In the genomic region with DNA sequence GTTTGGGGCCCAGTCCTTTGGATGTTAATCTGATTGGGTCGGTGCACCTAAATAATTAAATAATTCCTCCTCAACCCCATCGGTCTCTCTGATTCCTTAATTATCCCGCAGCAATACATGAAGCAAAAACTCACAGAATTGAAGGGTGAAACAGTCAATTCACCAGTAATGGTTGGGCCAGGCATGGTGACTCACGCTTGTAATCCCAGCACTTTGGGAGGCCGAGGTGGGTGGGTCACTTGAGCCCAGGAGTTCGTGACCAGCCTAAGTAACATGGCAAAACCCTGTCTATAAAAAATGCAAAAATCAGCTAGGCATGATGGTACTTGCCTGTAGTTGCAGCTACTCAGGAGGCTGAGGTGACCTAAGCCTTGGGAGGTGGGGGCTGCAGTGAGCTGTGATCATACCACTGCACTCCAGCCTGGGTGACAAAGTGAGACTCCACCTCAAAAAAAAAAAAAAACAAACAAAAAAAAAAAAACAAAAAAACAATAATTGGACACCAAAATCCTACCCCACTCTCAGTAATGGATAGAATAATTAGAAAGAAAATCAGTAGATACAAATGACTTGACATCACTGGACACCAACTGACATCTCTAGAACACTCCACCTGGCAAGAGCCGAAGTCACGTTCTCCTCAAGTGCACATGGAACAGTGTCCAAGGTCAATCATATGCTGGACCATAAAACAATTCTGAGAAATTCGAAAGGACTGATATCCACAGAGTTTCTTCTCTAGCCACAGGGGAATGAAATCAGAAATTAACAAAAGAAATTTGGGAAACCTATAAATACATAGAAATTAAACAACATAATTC, we compare ENCODE assay signal across 24 cellular contexts. TPM values are rescaled to one million over a fixed set of nuclear protein-coding genes. Genes with fewer than 3 reads are reported as not detected.
DNase-seq lines count a peak whose midpoint lies in the region; ATAC-seq and TF ChIP-seq lines count a peak whose summit lies in the region.
"Had no signal": no experiment of that assay in that cellular context is flagged by ENCODE, and none has a peak within 500 bp of the region (broad histone marks: within the 10 kb centered on the region; RNA-seq: fewer than 3 reads in every experiment).

No MANE protein-coding gene starts in this region.

- H3K9me3 ChIP-seq in transverse colon (no peaks in the 10 kb centered on the region), gastroesophageal sphincter (no peaks in the 10 kb centered on the region)
- H3K9me3 ChIP-seq: tibial artery had no signal

- H3K36me3 Mint-ChIP-seq in HFFc6 (ENCODE audit: low read depth): no peaks in the 10 kb centered on the region
- H3K36me3 Mint-ChIP-seq: activated naive CD8-positive, alpha-beta T cell treated with anti-CD3 and anti-CD28 coated beads for 36 hours; brain; stimulated activated memory B cell treated with anti-CD40 and anti-IgM and Interleukin-4, amounts not matched to agents 10 μg/mL and 1 μg/mL and 100 μg/mL, for 72 hours had no signal

- in situ Hi-C loops in transverse colon (cut with MboI; ENCODE audit: low pct_ligation_motif_present in 1 of 4, low pct_unique_long_range_greater_than_20kb in 1 of 4, low sequenced_read_pairs in 3 of 4): no loop called here

- no peak overlapping the region for H3K4me3 Mint-ChIP-seq in HFFc6
- H3K4me3 Mint-ChIP-seq: activated naive CD8-positive, alpha-beta T cell treated with anti-CD3 and anti-CD28 coated beads for 36 hours; B cell; brain; dendritic cell treated with granulocyte-macrophage colony-stimulating factor and Interleukin-4, amounts not matched to agents 40 ng/mL and 50 ng/mL, for 4 days; stimulated activated memory B cell treated with anti-CD40 and anti-IgM and Interleukin-4, amounts not matched to agents 10 μg/mL and 1 μg/mL and 100 μg/mL, for 72 hours had no signal

- peaks cover 36% of the 10 kb centered on the region for H3K27me3 Mint-ChIP-seq in HFFc6 (ENCODE audit: insufficient read depth)

- peaks cover 3 to 58% (median 12%) of the 10 kb centered on the region in 4 donors for H3K4me1 ChIP-seq in transverse colon
- H3K4me1 ChIP-seq in gastroesophageal sphincter: peaks cover 0 to 5% (median 0%) of the 10 kb centered on the region in 3 donors

- H3K27ac Mint-ChIP-seq in HFFc6: no peak overlapping the region
- H3K27ac Mint-ChIP-seq: activated naive CD8-positive, alpha-beta T cell treated with anti-CD3 and anti-CD28 coated beads for 36 hours; B cell; dendritic cell treated with granulocyte-macrophage colony-stimulating factor and Interleukin-4, amounts not matched to agents 40 ng/mL and 50 ng/mL, for 4 days; stimulated activated memory B cell treated with anti-CD40 and anti-IgM and Interleukin-4, amounts not matched to agents 10 μg/mL and 1 μg/mL and 100 μg/mL, for 72 hours had no signal

- TF ChIP-seq CTCF in transverse colon (IDR thresholded peaks at IDR 0.05) (no peak), HFFc6 (IDR thresholded peaks at IDR 0.05) (no peak), gastroesophageal sphincter (IDR thresholded peaks at IDR 0.05) (no peak)

- TF ChIP-seq POLR2A in transverse colon (IDR thresholded peaks at IDR 0.05): no peak
- TF ChIP-seq POLR2A in gastroesophageal sphincter (IDR thresholded peaks at IDR 0.05): no peak

- H3K27me3 ChIP-seq in transverse colon (peaks cover 7% of the 10 kb centered on the region), gastroesophageal sphincter (peaks cover 51% of the 10 kb centered on the region)

- WGBS in transverse colon (ENCODE audit: low coverage in 1 of 2), 2 donors: 47 to 57% methylated on average over 7 to 9 of the region's 9 CpGs
- WGBS in gastroesophageal sphincter (ENCODE audit: low coverage in 1 of 2), 2 donors: 71 to 85% methylated on average over 3 to 9 of the region's 9 CpGs

- intact Hi-C loops in left colon (cut with DNase I, micrococcal nuclease) (loop anchor here in 1 of 2 donors (5.0 kb wide), 1 partner anchor 57 kb away; no protein-coding TSS in a partner anchor), transverse colon (cut with DNase I; ENCODE audit: low total_unique reads) (no loop called here)

- no peak for TF ChIP-seq EP300 in transverse colon (IDR thresholded peaks at IDR 0.05; ENCODE audit: low read depth)
- no peak for TF ChIP-seq EP300 in gastroesophageal sphincter (IDR thresholded peaks at IDR 0.05)

- peak; percentile 4 for DNase-seq in activated CD8-positive, alpha-beta memory T cell treated with anti-CD3 and anti-CD28 coated beads for 24 hours
- DNase-seq in activated CD8-positive, alpha-beta memory T cell treated with anti-CD3 and anti-CD28 coated beads, Interleukin-2, amount 50 U/mL, for 4 hours: no peak
- DNase-seq in amniotic epithelial cell (ENCODE audit: low read depth) (peak; percentile 33), left colon (peak in 1 of 2 donors; percentile 47), transverse colon (no peak), SIG-M5 treated with dmso at 0.1 percent for 504 hours (lab: John Stamatoyannopoulos, UW; ENCODE audit: unreplicated experiment) (no peak), HFFc6 (no peak)
- DNase-seq: activated naive CD8-positive, alpha-beta T cell treated with anti-CD3 and anti-CD28 coated beads for 36 hours; KBM-7; NCI-H1048; NCI-H524; occipital lobe; right cardiac atrium; tibial artery had no signal

- no peaks in the 10 kb centered on the region for H3K9me3 Mint-ChIP-seq in HFFc6
- H3K9me3 Mint-ChIP-seq: activated naive CD8-positive, alpha-beta T cell treated with anti-CD3 and anti-CD28 coated beads for 36 hours; dendritic cell treated with granulocyte-macrophage colony-stimulating factor and Interleukin-4, amounts not matched to agents 40 ng/mL and 50 ng/mL, for 4 days; stimulated activated memory B cell treated with anti-CD40 and anti-IgM and Interleukin-4, amounts not matched to agents 10 μg/mL and 1 μg/mL and 100 μg/mL, for 72 hours had no signal

- no peak overlapping the region for H3K4me3 ChIP-seq in transverse colon
- no peak overlapping the region for H3K4me3 ChIP-seq in gastroesophageal sphincter
- H3K4me3 ChIP-seq: SK-N-MC, tibial artery had no signal

- H3K4me1 Mint-ChIP-seq in HFFc6 (ENCODE audit: low read depth): no peaks in the 10 kb centered on the region
- H3K4me1 Mint-ChIP-seq: activated naive CD8-positive, alpha-beta T cell treated with anti-CD3 and anti-CD28 coated beads for 36 hours; B cell; brain; stimulated activated memory B cell treated with anti-CD40 and anti-IgM and Interleukin-4, amounts not matched to agents 10 μg/mL and 1 μg/mL and 100 μg/mL, for 72 hours had no signal

- peak; percentile 52 for ATAC-seq in left colon
- ATAC-seq in gastroesophageal sphincter: no peak
- ATAC-seq: right cardiac atrium; stimulated activated memory B cell treated with anti-CD40 and anti-IgM and Interleukin-4, amounts not matched to agents 10 μg/mL and 1 μg/mL and 100 μg/mL, for 72 hours had no signal

- no peaks in the 10 kb centered on the region for H3K36me3 ChIP-seq in transverse colon
- H3K36me3 ChIP-seq in gastroesophageal sphincter: no peaks in the 10 kb centered on the region
- H3K36me3 ChIP-seq: tibial artery had no signal

- peak overlapping the region; percentile 39 to 77 (median 60) for H3K27ac ChIP-seq in transverse colon
- H3K27ac ChIP-seq in gastroesophageal sphincter: no peak overlapping the region
- H3K27ac ChIP-seq: 22Rv1, SK-N-MC, tibial artery had no signal

RNA-seq across cellular contexts. Expression of gene ABO, which starts 5.3 kb away (rescaled TPM):
- total RNA-seq in left colon (10 to 100 TPM; 77.6 to 95.1 TPM), transverse colon (100 to 1,000 TPM in 3 of 4 donors, 10 to 100 TPM in 1; 77.4 to 199 (median 141) TPM), gastroesophageal sphincter (1 to 10 TPM in 2 of 4 donors, under 1 TPM in 2; 0.47 to 10.0 (median 0.91) TPM)
- not detected for total RNA-seq in HFFc6 (2021; fragmentation: NEBNext Ultra II Directional; extraction: Animal tissue kit (Norgen Biotek cat#: 25700))
- total RNA-seq: activated CD8-positive, alpha-beta memory T cell treated with anti-CD3 and anti-CD28 coated beads for 36 hours; activated naive CD8-positive, alpha-beta T cell treated with anti-CD3 and anti-CD28 coated beads for 36 hours; B cell; myocyte; OCI-LY7 had no signal

Comparison
In these comparisons a context has a peak if more than half of its experiments do, and no peak if none do; other contexts are left out.
1. DNase-seq: peak in activated CD8-positive, alpha-beta memory T cell treated with anti-CD3 and anti-CD28 coated beads for 24 hours (single experiment) and amniotic epithelial cell (single experiment); none in activated CD8-positive, alpha-beta memory T cell treated with anti-CD3 and anti-CD28 coated beads, Interleukin-2, amount 50 U/mL, for 4 hours (single experiment), transverse colon (single experiment), SIG-M5 treated with dmso at 0.1 percent for 504 hours (single experiment) and HFFc6 (single experiment).
2. H3K27ac ChIP-seq: peak in transverse colon (4 of 4); none in gastroesophageal sphincter (0 of 4).
3. RNA of gene ABO, which starts 5.3 kb away (total RNA-seq): 77.4 to 199 TPM in transverse colon and 77.6 to 95.1 TPM in left colon; 0.47 to 10.0 TPM in gastroesophageal sphincter and not detected in HFFc6; every median in the first group is over 4 times any median in the second.